6 cellular contexts compared by ENCODE assay signal in the genomic region with DNA sequence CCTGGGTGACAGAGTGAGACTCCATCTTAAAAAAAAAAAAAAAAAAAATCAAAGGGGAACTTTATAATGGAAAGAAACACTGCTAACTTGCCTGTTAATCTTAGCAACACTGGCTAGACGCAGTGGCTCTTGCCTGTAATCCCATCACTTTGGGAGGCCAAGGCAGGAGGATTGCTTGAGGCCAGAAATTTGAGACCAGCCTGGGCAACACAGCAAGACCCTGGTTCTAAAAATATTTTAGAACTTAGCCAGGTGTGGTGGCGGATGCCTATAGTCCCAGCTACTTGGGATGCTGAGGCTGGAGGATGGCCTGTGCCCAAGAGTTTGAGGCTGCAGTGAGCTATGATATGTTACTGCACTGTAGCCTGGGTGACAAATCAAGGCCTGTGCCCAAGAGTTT. TPM values are rescaled to one million over a fixed set of nuclear protein-coding genes. Genes with fewer than 3 reads are reported as not detected.
DNase-seq lines count a peak whose midpoint lies in the region; ATAC-seq, FAIRE-seq and TF ChIP-seq lines count a peak whose summit lies in the region.
"Not testable (repeated sequence)": the region's sequence is repeated elsewhere in the genome, so short reads cannot be mapped to it uniquely, and the experiment has no call there.

No MANE protein-coding gene starts in this region.

- DNase-seq in A549 (ENCODE audit: low read depth in 1 of 2, low spot score in 1 of 2); T-helper 17 cell; activated T-cell treated with anti-CD3 and anti-CD28 coated beads, Interleukin-2, amount 50 U/mL, for 72 hours; MCF 10A (ENCODE audit: unreplicated experiment); keratinocyte (ENCODE audit: low read depth, low spot score): not testable (repeated sequence)

- H3K4me1 ChIP-seq in A549 (peaks cover 96% of the 10 kb centered on the region), keratinocyte (ENCODE audit: control insufficient read depth, extremely low read depth, insufficient read depth, low read length) (peaks cover 43% of the 10 kb centered on the region)

- H3K4me2 ChIP-seq in A549, result peak overlapping the region; percentile 69; the same call in 1 of the 3 replicates
- H3K4me2 ChIP-seq in keratinocyte (ENCODE audit: control insufficient read depth, extremely low read depth, insufficient read depth, low read depth, low read length), result peak overlapping the region; percentile 83

- dilution Hi-C loops in keratinocyte (cut with MboI; ENCODE audit: extremely low pct_ligation_motif_present, low sequenced_read_pairs), result not testable (repeated sequence)

- H3K4me1 Mint-ChIP-seq in T-helper 17 cell, result not testable (repeated sequence)
- H3K4me1 Mint-ChIP-seq in activated T-cell treated with anti-CD3 and anti-CD28 coated beads, Interleukin-2, amount 50 U/mL, for 72 hours (ENCODE audit: low read depth), result peaks cover 16% of the 10 kb centered on the region
- H3K4me1 Mint-ChIP-seq in MCF 10A (ENCODE audit: insufficient read depth, unreplicated experiment), result peaks cover 33% of the 10 kb centered on the region
- H3K4me1 Mint-ChIP-seq in stimulated activated memory B cell treated with anti-CD40 and anti-IgM and Interleukin-4, amounts not matched to agents 10 μg/mL and 1 μg/mL and 100 μg/mL, for 72 hours, result peaks cover 23% of the 10 kb centered on the region

- H3K9me3 ChIP-seq in A549; T-helper 17 cell (ENCODE audit: control insufficient read depth, low read length, poor library complexity, severe bottlenecking); keratinocyte (ENCODE audit: control insufficient read depth, low read depth, low read length): not testable (repeated sequence)

- not testable (repeated sequence) for H3K27me3 ChIP-seq in keratinocyte (ENCODE audit: control insufficient read depth, extremely low read depth, insufficient read depth, low read length)

- not testable (repeated sequence) for H3K27me3 Mint-ChIP-seq in T-helper 17 cell; activated T-cell treated with anti-CD3 and anti-CD28 coated beads, Interleukin-2, amount 50 U/mL, for 72 hours (ENCODE audit: low read depth); MCF 10A (ENCODE audit: insufficient read depth, unreplicated experiment); stimulated activated memory B cell treated with anti-CD40 and anti-IgM and Interleukin-4, amounts not matched to agents 10 μg/mL and 1 μg/mL and 100 μg/mL, for 72 hours

- not testable (repeated sequence) for H2AFZ ChIP-seq in keratinocyte (ENCODE audit: control insufficient read depth, low read length)

- not testable (repeated sequence) for TF ChIP-seq CTCF in A549 (IDR thresholded peaks at IDR 0.05); MCF 10A (IDR thresholded peaks at IDR 0.05; ENCODE audit: unreplicated experiment); keratinocyte (optimal IDR thresholded peaks at IDR 0.05 in 1 of 3, IDR thresholded peaks at IDR 0.05 in 1 of 3, conservative IDR thresholded peaks at IDR 0.05 in 1 of 3; ENCODE audit: extremely low read depth in 1 of 3, insufficient read depth in 2 of 3, low read length in 3 of 3)

- peaks cover 7 to 19% of the 10 kb centered on the region in 2 experiments for H3K36me3 ChIP-seq in keratinocyte (ENCODE audit: control insufficient read depth in 2 of 2, extremely low read depth in 1 of 2, insufficient read depth in 2 of 2, low read length in 2 of 2)

- H3K27ac Mint-ChIP-seq in T-helper 17 cell (peak overlapping the region; percentile 61), MCF 10A (ENCODE audit: low read depth, unreplicated experiment) (peak overlapping the region; percentile 84)
- H3K27ac Mint-ChIP-seq in activated T-cell treated with anti-CD3 and anti-CD28 coated beads, Interleukin-2, amount 50 U/mL, for 72 hours, result peak overlapping the region; percentile 96
- H3K27ac Mint-ChIP-seq in stimulated activated memory B cell treated with anti-CD40 and anti-IgM and Interleukin-4, amounts not matched to agents 10 μg/mL and 1 μg/mL and 100 μg/mL, for 72 hours, result peak overlapping the region; percentile 22

- H3K36me3 Mint-ChIP-seq in T-helper 17 cell (ENCODE audit: low read depth); activated T-cell treated with anti-CD3 and anti-CD28 coated beads, Interleukin-2, amount 50 U/mL, for 72 hours (ENCODE audit: insufficient read depth in 2 of 2): not testable (repeated sequence)
- H3K36me3 Mint-ChIP-seq in MCF 10A (ENCODE audit: insufficient read depth, unreplicated experiment), result peaks cover 10% of the 10 kb centered on the region
- peaks cover 20% of the 10 kb centered on the region for H3K36me3 Mint-ChIP-seq in stimulated activated memory B cell treated with anti-CD40 and anti-IgM and Interleukin-4, amounts not matched to agents 10 μg/mL and 1 μg/mL and 100 μg/mL, for 72 hours

- not testable (repeated sequence) for TF ChIP-seq POLR2A in A549 (IDR thresholded peaks at IDR 0.05; ENCODE audit: low read length)

- H3K9ac ChIP-seq in keratinocyte (ENCODE audit: control insufficient read depth, extremely low read depth, insufficient read depth, low read length), result not testable (repeated sequence)

- not testable (repeated sequence) for TF ChIP-seq RAD21 in A549 (conservative IDR thresholded peaks at IDR 0.05 in 1 of 2, IDR thresholded peaks at IDR 0.05 in 1 of 2)

- not testable (repeated sequence) for TF ChIP-seq EP300 in A549 (IDR thresholded peaks at IDR 0.05)

- WGBS in A549 (ENCODE audit: missing lambda C conversion rate), result 95% methylated on average over 2 of the region's 2 CpGs

- not testable (repeated sequence) for FAIRE-seq in A549 (lab: Jason Lieb, UNC)
- peak; percentile 5 for FAIRE-seq in keratinocyte (lab: Jason Lieb, UNC)

- CTCF ChIA-PET in A549 (lab: Yijun Ruan, JAX) (interaction anchor here (1.2 to 2.7 kb wide), 2 partner anchors 11 to 439 kb away, joined by 4 to 30 read pairs; no protein-coding TSS in a partner anchor), MCF 10A (lab: Yijun Ruan, JAX) (interaction anchor here (0.9 to 12.0 kb wide), 4 partner anchors 11 to 439 kb away, joined by 3 to 107 read pairs (median 38); no protein-coding TSS in a partner anchor)

- BruUV-seq in MCF 10A (replicated peaks; lab: Mats Ljungman, UMichigan), result not testable (repeated sequence)

- intact Hi-C loops in MCF 10A (cut with micrococcal nuclease), result loop anchor here (5.0 kb wide), 1 partner anchor 345 kb away; no protein-coding TSS in a partner anchor

- H3K79me2 ChIP-seq in keratinocyte (ENCODE audit: control insufficient read depth, insufficient read depth, low read length), result peaks cover 36% of the 10 kb centered on the region

- H3K9me3 Mint-ChIP-seq in activated T-cell treated with anti-CD3 and anti-CD28 coated beads, Interleukin-2, amount 50 U/mL, for 72 hours; MCF 10A (ENCODE audit: unreplicated experiment); stimulated activated memory B cell treated with anti-CD40 and anti-IgM and Interleukin-4, amounts not matched to agents 10 μg/mL and 1 μg/mL and 100 μg/mL, for 72 hours: not testable (repeated sequence)

- not testable (repeated sequence) for H3K4me3 Mint-ChIP-seq in T-helper 17 cell; activated T-cell treated with anti-CD3 and anti-CD28 coated beads, Interleukin-2, amount 50 U/mL, for 72 hours; stimulated activated memory B cell treated with anti-CD40 and anti-IgM and Interleukin-4, amounts not matched to agents 10 μg/mL and 1 μg/mL and 100 μg/mL, for 72 hours
- peak overlapping the region; percentile 63 for H3K4me3 Mint-ChIP-seq in MCF 10A (ENCODE audit: unreplicated experiment)

- H3K9me1 ChIP-seq in keratinocyte (ENCODE audit: control insufficient read depth, extremely low read depth, insufficient read depth, low read length), result not testable (repeated sequence)

- H3K4me3 ChIP-seq in A549; keratinocyte (ENCODE audit: control insufficient read depth in 2 of 3, extremely low read depth in 1 of 3, insufficient read depth in 2 of 3, low read depth in 1 of 3, low read length in 3 of 3): not testable (repeated sequence)

- not testable (repeated sequence) for H4K20me1 ChIP-seq in keratinocyte (ENCODE audit: control insufficient read depth, extremely low read depth, insufficient read depth, low read length)

- not testable (repeated sequence) for ATAC-seq in A549; T-helper 17 cell; activated T-cell treated with anti-CD3 and anti-CD28 coated beads, Interleukin-2, amount 50 U/mL, for 72 hours (replicated peaks in 1 of 2); stimulated activated memory B cell treated with anti-CD40 and anti-IgM and Interleukin-4, amounts not matched to agents 10 μg/mL and 1 μg/mL and 100 μg/mL, for 72 hours

- peak overlapping the region; percentile 82 to 90 for H3K27ac ChIP-seq in A549
- not testable (repeated sequence) for H3K27ac ChIP-seq in keratinocyte (ENCODE audit: control insufficient read depth, insufficient read depth, low read length)

- POLR2A ChIA-PET in A549 (lab: Yijun Ruan, JAX), result interaction anchor here (0.5 to 2.4 kb wide), 2 partner anchors 17 to 331 kb away, joined by 4 to 16 read pairs; partner anchors contain the start of genes MKKS and SLX4IP
- POLR2A ChIA-PET in MCF 10A (lab: Yijun Ruan, JAX), result interaction anchor here (1.5 to 6.8 kb wide), 2 partner anchors 17 to 94 kb away, joined by 4 to 86 read pairs; partner anchors contain the start of genes MKKS and SLX4IP

RNA-seq across cellular contexts. Expression of gene MKKS, which starts 16.8 kb away (rescaled TPM):
- polyA plus RNA-seq in A549 (2011; rRNA removed), result 85.2 and 94.2 TPM in 2 replicates
- polyA plus RNA-seq in A549 (2012; cell fraction: cytosol; rRNA removed), result 16.8 and 17.8 TPM in 2 replicates
- 4.5 and 7.3 TPM in 2 replicates for polyA plus RNA-seq in A549 (2012; cell fraction: nucleus; rRNA removed)
- polyA plus RNA-seq in A549 (2017; fragmentation: RNase III; extraction: RNeasy Plus Mini Kit Qiagen cat#74134 plus additional on column Dnase treatment), result 24.3 to 27.6 TPM (median 25.8 TPM) in 3 replicates
- polyA minus RNA-seq in A549 (2011; rRNA and poly(A)+ RNA removed), result 24.7 and 24.9 TPM in 2 replicates
- total RNA-seq in T-helper 17 cell, result 1 to 10 TPM; 4.7 to 5.0 TPM
- 1 to 10 TPM; 7.7 to 9.0 TPM for total RNA-seq in activated T-cell treated with anti-CD3 and anti-CD28 coated beads, Interleukin-2, amount 50 U/mL, for 72 hours
- 33.0 and 44.5 TPM in 2 replicates for total RNA-seq in MCF 10A (2022)
- polyA plus RNA-seq in keratinocyte, result 14.8 to 24.8 TPM (median 21.6 TPM) in 3 replicates
- 3.5 TPM for polyA plus RNA-seq in keratinocyte (2011; ENCODE audit: low read depth)
- 15.1 and 34.9 TPM in 2 replicates for polyA plus RNA-seq in keratinocyte (2011; cell fraction: cytosol; rRNA removed)
- polyA plus RNA-seq in keratinocyte (2011; cell fraction: nucleus; rRNA removed), result 12.4 and 14.3 TPM in 2 replicates
- polyA plus RNA-seq in keratinocyte (2012; ENCODE audit: low replicate concordance), result 10.8 and 10.9 TPM in 2 replicates
- polyA minus RNA-seq in keratinocyte, result 2.7 to 20.4 TPM (median 14.3 TPM) in 3 replicates
- 9.8 TPM for polyA minus RNA-seq in keratinocyte (2011; cell fraction: cytosol; rRNA and poly(A)+ RNA removed)
- 3.3 and 8.0 TPM in 2 replicates for polyA minus RNA-seq in keratinocyte (2011; cell fraction: nucleus; rRNA and poly(A)+ RNA removed)

RNA-seq across cellular contexts. Expression of gene SLX4IP, which starts 17.9 kb away (rescaled TPM):
- polyA plus RNA-seq in A549 (2011; rRNA removed) (7.5 and 8.0 TPM in 2 replicates), A549 (2017; fragmentation: RNase III; extraction: RNeasy Plus Mini Kit Qiagen cat#74134 plus additional on column Dnase treatment) (3.3 to 3.5 TPM (median 3.4 TPM) in 3 replicates), keratinocyte (2.6 to 3.3 TPM (median 3.0 TPM) in 3 replicates)
- 0.83 and 1.0 TPM in 2 replicates for polyA plus RNA-seq in A549 (2012; cell fraction: cytosol; rRNA removed)
- 2.0 and 2.9 TPM in 2 replicates for polyA plus RNA-seq in A549 (2012; cell fraction: nucleus; rRNA removed)
- polyA minus RNA-seq in A549 (2011; rRNA and poly(A)+ RNA removed), result 17.4 and 18.8 TPM in 2 replicates
- total RNA-seq in T-helper 17 cell (1 to 10 TPM; 4.0 to 4.6 TPM), MCF 10A (2022) (11.2 and 12.9 TPM in 2 replicates)
- total RNA-seq in activated T-cell treated with anti-CD3 and anti-CD28 coated beads, Interleukin-2, amount 50 U/mL, for 72 hours, result 10 to 100 TPM in 1 of 2 donors, 1 to 10 TPM in 1; 7.3 to 10.9 TPM
- polyA plus RNA-seq in keratinocyte (2011; ENCODE audit: low read depth), result 2.5 TPM
- polyA plus RNA-seq in keratinocyte (2011; cell fraction: cytosol; rRNA removed), result 1.3 and 2.5 TPM in 2 replicates
- polyA plus RNA-seq in keratinocyte (2011; cell fraction: nucleus; rRNA removed), result 7.8 and 8.0 TPM in 2 replicates
- polyA plus RNA-seq in keratinocyte (2012; ENCODE audit: low replicate concordance), result 2.6 and 2.7 TPM in 2 replicates
- polyA minus RNA-seq in keratinocyte, result 4.4 to 12.9 TPM (median 10.7 TPM) in 3 replicates
- polyA minus RNA-seq in keratinocyte (2011; cell fraction: cytosol; rRNA and poly(A)+ RNA removed), result 5.8 TPM
- 7.3 and 16.3 TPM in 2 replicates for polyA minus RNA-seq in keratinocyte (2011; cell fraction: nucleus; rRNA and poly(A)+ RNA removed)

Comparison
In these comparisons a context has a peak if more than half of its experiments do, and no peak if none do; other contexts are left out.
1. H3K27ac Mint-ChIP-seq: peak in every context shown above with its lines; median percentile 96 in activated T-cell treated with anti-CD3 and anti-CD28 coated beads, Interleukin-2, amount 50 U/mL, for 72 hours; 84 in MCF 10A; 61 in T-helper 17 cell; 22 in stimulated activated memory B cell treated with anti-CD40 and anti-IgM and Interleukin-4, amounts not matched to agents 10 μg/mL and 1 μg/mL and 100 μg/mL, for 72 hours.